Comparison of ENCODE assay signal across 1 cellular context in genomic region chr11:102116453-102117205, GRCh38.
TF ChIP-seq lines count a peak whose summit lies in the region.

No MANE protein-coding gene starts in this region.

TF ChIP-seq in HEK293, 187 proteins besides CTCF, POLR2A, EP300 and RAD21 (continued from another document):
- no peak for TF ChIP-seq ZNF449 (tag by site-specific recombination; IDR thresholded peaks at IDR 0.05)
- no peak for TF ChIP-seq ZNF174 (tag by site-specific recombination; IDR thresholded peaks at IDR 0.05)
- no peak for TF ChIP-seq ZBTB21 (tag by site-specific recombination; IDR thresholded peaks at IDR 0.05)
- TF ChIP-seq ZNF624 (tag by site-specific recombination; IDR thresholded peaks at IDR 0.05), result no peak
- TF ChIP-seq ZNF211 (tag by site-specific recombination; IDR thresholded peaks at IDR 0.05; ENCODE audit: low read depth), result no peak
- no peak for TF ChIP-seq REPIN1 (tag by site-specific recombination; IDR thresholded peaks at IDR 0.05; ENCODE audit: low read depth)
- TF ChIP-seq IKZF3 (tag by site-specific recombination; IDR thresholded peaks at IDR 0.05), result no peak
- TF ChIP-seq ZNF548 (tag by site-specific recombination; IDR thresholded peaks at IDR 0.05), result no peak
- TF ChIP-seq ZNF837 (tag by site-specific recombination; IDR thresholded peaks at IDR 0.05), result no peak
- TF ChIP-seq BCL6B (tag by site-specific recombination; IDR thresholded peaks at IDR 0.05), result no peak
- TF ChIP-seq KLF16 (tag by site-specific recombination; IDR thresholded peaks at IDR 0.05), result no peak
- TF ChIP-seq ZFP41 (tag by site-specific recombination; IDR thresholded peaks at IDR 0.05; ENCODE audit: borderline replicate concordance), result no peak
- 0 out of 2 replicates have a peak, but pooled peaks have one; percentile 22 for TF ChIP-seq ZNF580 (tag by site-specific recombination; IDR thresholded peaks at IDR 0.05)
- TF ChIP-seq ZNF555 (tag by site-specific recombination; conservative IDR thresholded peaks at IDR 0.05), result no peak
- TF ChIP-seq ZNF658 (tag by site-specific recombination; IDR thresholded peaks at IDR 0.05), result no peak
- no peak for TF ChIP-seq ZNF530 (tag by site-specific recombination; IDR thresholded peaks at IDR 0.05; ENCODE audit: low read depth)
- no peak for TF ChIP-seq ZNF398 (tag by site-specific recombination; IDR thresholded peaks at IDR 0.05)
- no peak for TF ChIP-seq ZSCAN4 (tag by site-specific recombination; IDR thresholded peaks at IDR 0.05)
- no peak for TF ChIP-seq ZNF701 (tag by site-specific recombination; IDR thresholded peaks at IDR 0.05)
- TF ChIP-seq ZNF664 (tag by site-specific recombination; IDR thresholded peaks at IDR 0.05), result no peak
